17 cellular contexts compared by ENCODE assay signal in the genomic region with DNA sequence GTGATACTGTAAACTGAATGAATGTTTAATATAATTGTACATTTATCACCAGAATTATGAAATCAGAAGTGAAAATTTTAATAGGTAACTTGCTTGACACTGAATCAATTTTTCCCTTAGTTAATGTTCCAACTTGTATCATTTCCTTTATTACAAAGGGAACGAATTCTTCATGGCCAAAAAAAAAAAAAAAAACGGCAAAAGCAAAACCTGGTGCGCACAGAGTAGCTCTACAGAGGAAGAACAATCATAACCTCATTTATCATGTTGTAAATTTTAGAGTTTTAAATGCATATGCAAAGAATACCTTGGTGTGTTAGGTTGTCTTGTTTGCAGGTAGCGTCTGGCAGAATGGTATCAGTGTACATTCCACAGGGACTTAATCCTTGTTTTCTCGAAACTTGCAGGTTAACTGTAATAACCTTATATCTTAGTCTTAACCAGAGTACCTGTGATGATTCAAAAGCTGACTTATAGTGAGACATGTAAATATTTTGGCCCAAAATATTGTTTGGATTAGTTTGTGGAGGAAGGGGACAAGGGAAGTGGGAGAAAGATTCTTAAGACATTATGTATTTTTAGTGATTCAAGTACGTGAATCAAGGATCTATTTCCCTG.
DNase-seq lines count a peak whose midpoint lies in the region; ATAC-seq, FAIRE-seq and TF ChIP-seq lines count a peak whose summit lies in the region.
"Had no signal": no experiment of that assay in that cellular context is flagged by ENCODE, and none has a peak within 500 bp of the region (broad histone marks: within the 10 kb centered on the region; RNA-seq: fewer than 3 reads in every experiment).

No MANE protein-coding gene starts in this region.

- no peak for TF ChIP-seq RAD21 in A549 (conservative IDR thresholded peaks at IDR 0.05 in 1 of 2, IDR thresholded peaks at IDR 0.05 in 1 of 2)

- peaks cover 12% of the 10 kb centered on the region; the same call in 1 of the 3 replicates for H3K4me1 ChIP-seq in A549
- H3K4me1 ChIP-seq in RWPE2 (ENCODE audit: insufficient read depth, poor library complexity, severe bottlenecking), result peaks cover 36% of the 10 kb centered on the region
- H3K4me1 ChIP-seq in mucosa of descending colon (ENCODE audit: low read depth), result no peaks in the 10 kb centered on the region
- H3K4me1 ChIP-seq: BLaER1 treated with 17β-estradiol and CSF1 and Interleukin-3, amounts not matched to agents 10 nM and 100 nM had no signal

- no peaks in the 10 kb centered on the region for H3K36me3 ChIP-seq in RWPE2 (ENCODE audit: low read depth)
- no peaks in the 10 kb centered on the region for H3K36me3 ChIP-seq in mucosa of descending colon (ENCODE audit: low read depth)
- H3K36me3 ChIP-seq: BLaER1 treated with 17β-estradiol and CSF1 and Interleukin-3, amounts not matched to agents 10 nM and 100 nM had no signal

- H3K27ac ChIP-seq in A549, result no peak overlapping the region
- H3K27ac ChIP-seq in RWPE2 (ENCODE audit: poor library complexity, severe bottlenecking), result peak overlapping the region; percentile 75
- H3K27ac ChIP-seq: BLaER1 treated with 17β-estradiol and CSF1 and Interleukin-3, amounts not matched to agents 10 nM and 100 nM had no signal

- ATAC-seq in A549 (no peak), RWPE2 (ENCODE audit: low read depth) (peak; percentile 70), mucosa of descending colon (peak; percentile 40)
- ATAC-seq: Panc1 had no signal

- DNase-seq in A549 (ENCODE audit: low read depth in 1 of 2, low spot score in 1 of 2), result no peak
- DNase-seq in RWPE2 (ENCODE audit: low spot score), result no peak
- peak; percentile 88 for DNase-seq in epithelial cell of esophagus (ENCODE audit: low read depth)
- DNase-seq in mucosa of descending colon, result no peak
- no peak for DNase-seq in NCI-H1930 (lab: John Stamatoyannopoulos, UW)
- DNase-seq in anterior cingulate cortex (lab: John Stamatoyannopoulos, UW), result no peak
- no peak for DNase-seq in GOT3 (lab: John Stamatoyannopoulos, UW)
- no peak for DNase-seq in NCI-H345 treated with DMSO at 0.1 percent for 48 hours (lab: John Stamatoyannopoulos, UW; ENCODE audit: unreplicated experiment)
- DNase-seq: DND-41, Karpas-422, MM.1S, NCI-H1092 treated with DMSO at 0.1 percent for 48 hours, NCI-H524, SHP77 had no signal

- H3K4me3 ChIP-seq in A549 (no peak overlapping the region), RWPE2 (ENCODE audit: severe bottlenecking) (no peak overlapping the region), epithelial cell of esophagus (ENCODE audit: low read length) (no peak overlapping the region), mucosa of descending colon (no peak overlapping the region)
- H3K4me3 ChIP-seq: BLaER1 treated with 17β-estradiol and CSF1 and Interleukin-3, amounts not matched to agents 10 nM and 100 nM had no signal

- WGBS in A549 (ENCODE audit: missing lambda C conversion rate), result 32% methylated on average over 6 of the region's 6 CpGs

- H3K27me3 ChIP-seq in RWPE2 (ENCODE audit: insufficient read depth, poor library complexity, severe bottlenecking), result no peaks in the 10 kb centered on the region
- H3K27me3 ChIP-seq: BLaER1 treated with 17β-estradiol and CSF1 and Interleukin-3, amounts not matched to agents 10 nM and 100 nM had no signal

- TF ChIP-seq CTCF in A549 (IDR thresholded peaks at IDR 0.05) (no peak), RWPE2 (IDR thresholded peaks at IDR 0.05; ENCODE audit: poor library complexity, severe bottlenecking) (no peak), epithelial cell of esophagus (IDR thresholded peaks at IDR 0.05; ENCODE audit: insufficient read depth, low read depth, low read length, missing control alignments) (no peak), mucosa of descending colon (IDR thresholded peaks at IDR 0.05) (no peak)

- H3K4me2 ChIP-seq in A549, result peak overlapping the region; percentile 47
- H3K4me2 ChIP-seq: BLaER1 treated with 17β-estradiol and CSF1 and Interleukin-3, amounts not matched to agents 10 nM and 100 nM had no signal

- TF ChIP-seq EP300 in A549 (IDR thresholded peaks at IDR 0.05), result no peak

- CTCF ChIA-PET in A549 (lab: Yijun Ruan, JAX), result no interaction called here

- FAIRE-seq in A549 (lab: Jason Lieb, UNC), result no peak
- FAIRE-seq: H54 had no signal

- no peak for TF ChIP-seq POLR2A in A549 (IDR thresholded peaks at IDR 0.05; ENCODE audit: low read length)

- POLR2A ChIA-PET in A549 (lab: Yijun Ruan, JAX), result no interaction called here

- H3K9me3 ChIP-seq in A549, result no peaks in the 10 kb centered on the region
- H3K9me3 ChIP-seq in RWPE2 (ENCODE audit: severe bottlenecking), result no peaks in the 10 kb centered on the region
- H3K9me3 ChIP-seq in mucosa of descending colon, result no peaks in the 10 kb centered on the region
- H3K9me3 ChIP-seq: BLaER1 treated with 17β-estradiol and CSF1 and Interleukin-3, amounts not matched to agents 10 nM and 100 nM had no signal

- intact Hi-C loops in mucosa of descending colon (cut with DNase I, micrococcal nuclease), result no loop called here

TF ChIP-seq in A549, 52 proteins besides CTCF, POLR2A, EP300 and RAD21:
- TF ChIP-seq, protein P1, sequence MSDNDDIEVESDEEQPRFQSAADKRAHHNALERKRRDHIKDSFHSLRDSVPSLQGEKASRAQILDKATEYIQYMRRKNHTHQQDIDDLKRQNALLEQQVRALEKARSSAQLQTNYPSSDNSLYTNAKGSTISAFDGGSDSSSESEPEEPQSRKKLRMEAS (IDR thresholded peaks at IDR 0.05), result no peak
- no peak for TF ChIP-seq MYC (IDR thresholded peaks at IDR 0.05; ENCODE audit: borderline replicate concordance, low read length)
- TF ChIP-seq GATA3 (IDR thresholded peaks at IDR 0.05; ENCODE audit: borderline replicate concordance), result no peak
- TF ChIP-seq FOSB (CRISPR knock-in tag; IDR thresholded peaks at IDR 0.05), result no peak
- TF ChIP-seq NFE2L2 (conservative IDR thresholded peaks at IDR 0.05; ENCODE audit: low read length), result no peak
- TF ChIP-seq, protein P2, sequence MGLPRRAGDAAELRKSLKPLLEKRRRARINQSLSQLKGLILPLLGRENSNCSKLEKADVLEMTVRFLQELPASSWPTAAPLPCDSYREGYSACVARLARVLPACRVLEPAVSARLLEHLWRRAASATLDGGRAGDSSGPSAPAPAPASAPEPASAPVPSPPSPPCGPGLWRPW (IDR thresholded peaks at IDR 0.05), result no peak
- no peak for TF ChIP-seq JUN (IDR thresholded peaks at IDR 0.05)
- TF ChIP-seq RFX5 (IDR thresholded peaks at IDR 0.05), result no peak
- TF ChIP-seq SMC3 (IDR thresholded peaks at IDR 0.05), result no peak
- TF ChIP-seq CBX2 (IDR thresholded peaks at IDR 0.05; ENCODE audit: borderline replicate concordance, low read depth), result no peak
- no peak for TF ChIP-seq RCOR1 (IDR thresholded peaks at IDR 0.05; ENCODE audit: low read depth, low read length)
- TF ChIP-seq, protein P3, sequence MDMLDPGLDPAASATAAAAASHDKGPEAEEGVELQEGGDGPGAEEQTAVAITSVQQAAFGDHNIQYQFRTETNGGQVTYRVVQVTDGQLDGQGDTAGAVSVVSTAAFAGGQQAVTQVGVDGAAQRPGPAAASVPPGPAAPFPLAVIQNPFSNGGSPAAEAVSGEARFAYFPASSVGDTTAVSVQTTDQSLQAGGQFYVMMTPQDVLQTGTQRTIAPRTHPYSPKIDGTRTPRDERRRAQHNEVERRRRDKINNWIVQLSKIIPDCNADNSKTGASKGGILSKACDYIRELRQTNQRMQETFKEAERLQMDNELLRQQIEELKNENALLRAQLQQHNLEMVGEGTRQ (IDR thresholded peaks at IDR 0.05), result no peak

Comparison
In these comparisons a context has a peak if more than half of its experiments do, and no peak if none do; other contexts are left out.
1. ATAC-seq: peak in RWPE2 (single experiment) and mucosa of descending colon (single experiment); none in A549 (0 of 2).